ENCODE assay signal across 20 cellular contexts in the genomic region with DNA sequence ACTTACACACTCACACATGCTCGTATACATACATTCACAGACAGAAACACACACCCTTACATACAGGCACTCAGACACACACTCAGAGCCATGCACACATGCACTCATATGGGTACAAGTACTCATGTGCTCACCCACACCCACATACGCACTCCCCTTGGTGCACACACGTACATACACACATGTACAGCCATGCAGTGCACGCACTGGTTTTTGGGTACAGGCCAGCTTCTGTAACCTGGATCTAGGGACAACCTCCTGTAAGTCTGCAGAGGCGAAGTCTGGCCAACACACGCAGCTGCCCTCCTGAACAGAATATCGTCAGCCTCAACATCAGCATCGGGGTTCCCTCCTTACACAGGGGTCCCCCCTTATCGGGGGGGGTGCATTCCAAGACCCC.
"Had no signal": no experiment of that assay in that cellular context is flagged by ENCODE, and none has a peak within 500 bp of the region (broad histone marks: within the 10 kb centered on the region; RNA-seq: fewer than 3 reads in every experiment).

No MANE protein-coding gene starts in this region.

- FAIRE-seq: TTC549 had no signal

- ATAC-seq: left ventricle myocardium superior, natural killer cell had no signal

- H3K4me2 ChIP-seq: hepatocyte had no signal

- H3K4me3 ChIP-seq: coronary artery, esophagus squamous epithelium, hepatocyte, SJSA1 had no signal

- H2AFZ ChIP-seq: hepatocyte had no signal

- DNase-seq: activated CD4-positive, alpha-beta T cell treated with anti-CD3 and anti-CD28 coated beads, Interleukin-2, amount 10 ng/mL, durations not matched to agents 7 days and 5 days; activated CD4-positive, CD25-positive, alpha-beta regulatory T cell; activated gamma-delta T cell; activated naive CD8-positive, alpha-beta T cell treated with anti-CD3 and anti-CD28 coated beads, Interleukin-2, amount 10 ng/mL, durations not matched to agents 7 days and 5 days; activated T-cell treated with anti-CD3 and anti-CD28 coated beads, Interleukin-2, amount 50 U/mL, for 24 hours; central memory CD4-positive, alpha-beta T cell; effector CD4-positive, alpha-beta T cell; esophagus squamous epithelium; left ventricle myocardium superior; mesenchymal stem cell; stimulated activated CD4-positive, alpha-beta T cell treated with anti-CD3 and anti-CD28 coated beads, Interleukin-2, amount 100 ng/mL, for 48 hours; stimulated activated naive CD4-positive, alpha-beta T cell; T-helper 2 cell; trophoblast cell had no signal

- H3K27ac ChIP-seq: coronary artery, esophagus squamous epithelium, hepatocyte, SJSA1 had no signal

- H3K4me1 ChIP-seq: esophagus squamous epithelium, SJSA1 had no signal

- H3K36me3 Mint-ChIP-seq: activated naive CD8-positive, alpha-beta T cell treated with anti-CD3 and anti-CD28 coated beads, Interleukin-2, amount 10 ng/mL, durations not matched to agents 7 days and 5 days; brain; natural killer cell had no signal

- H3K36me3 ChIP-seq: esophagus squamous epithelium, SJSA1 had no signal

- H3K9me3 Mint-ChIP-seq: activated CD4-positive, alpha-beta T cell treated with anti-CD3 and anti-CD28 coated beads, Interleukin-2, amount 10 ng/mL, durations not matched to agents 7 days and 5 days; activated naive CD8-positive, alpha-beta T cell treated with anti-CD3 and anti-CD28 coated beads, Interleukin-2, amount 10 ng/mL, durations not matched to agents 7 days and 5 days; activated T-cell treated with anti-CD3 and anti-CD28 coated beads, Interleukin-2, amount 50 U/mL, for 24 hours; natural killer cell had no signal

- H3K27me3 ChIP-seq: hepatocyte, SJSA1 had no signal

- H3K79me2 ChIP-seq: hepatocyte had no signal

- H3K27ac Mint-ChIP-seq: activated CD4-positive, alpha-beta T cell treated with anti-CD3 and anti-CD28 coated beads, Interleukin-2, amount 10 ng/mL, durations not matched to agents 7 days and 5 days; activated naive CD8-positive, alpha-beta T cell treated with anti-CD3 and anti-CD28 coated beads, Interleukin-2, amount 10 ng/mL, durations not matched to agents 7 days and 5 days; activated T-cell treated with anti-CD3 and anti-CD28 coated beads, Interleukin-2, amount 50 U/mL, for 24 hours; natural killer cell had no signal

- H3K9me3 ChIP-seq: esophagus squamous epithelium, SJSA1 had no signal

- H3K4me3 Mint-ChIP-seq: activated CD4-positive, alpha-beta T cell treated with anti-CD3 and anti-CD28 coated beads, Interleukin-2, amount 10 ng/mL, durations not matched to agents 7 days and 5 days; activated naive CD8-positive, alpha-beta T cell treated with anti-CD3 and anti-CD28 coated beads, Interleukin-2, amount 10 ng/mL, durations not matched to agents 7 days and 5 days; activated T-cell treated with anti-CD3 and anti-CD28 coated beads, Interleukin-2, amount 50 U/mL, for 24 hours; brain; natural killer cell had no signal
